ENCODE assay signal across 24 cellular contexts in genomic region chr12:2319136-2319535, GRCh38.
A peak's percentile ranks its signal among the peaks of the same experiment; 100 is the strongest.
DNase-seq lines count a peak whose midpoint lies in the region; ATAC-seq, FAIRE-seq and TF ChIP-seq lines count a peak whose summit lies in the region.
"Had no signal": no experiment of that assay in that cellular context is flagged by ENCODE, and none has a peak within 500 bp of the region (broad histone marks: within the 10 kb centered on the region; RNA-seq: fewer than 3 reads in every experiment).

No MANE protein-coding gene starts in this region.

- H3K9ac ChIP-seq in H1 (replicated peaks in 1 of 4; ENCODE audit: extremely low read depth in 1 of 4, low read depth in 3 of 4, low read length in 3 of 4) (no peak overlapping the region), rectal smooth muscle tissue (ENCODE audit: low read length) (no peak overlapping the region)
- H3K9ac ChIP-seq: GM23248 had no signal

- no peak for DNase-seq in stimulated activated naive CD8-positive, alpha-beta T cell treated with anti-CD3 and anti-CD28 coated beads, Interleukin-15, amount 100 ng/mL, for 72 hours
- no peak for DNase-seq in stimulated activated naive CD8-positive, alpha-beta T cell treated with anti-CD3 and anti-CD28 coated beads, Interleukin-15, Interleukin-2, amounts not matched to agents 100 U/mL and 50 U/mL, for 24 hours
- DNase-seq in H1 (ENCODE audit: low read depth in 1 of 2, low spot score in 2 of 2) (no peak), DMS 273 treated with DMSO at 0.1 percent for 48 hours (lab: John Stamatoyannopoulos, UW) (no peak), nucleus accumbens (lab: John Stamatoyannopoulos, UW) (no peak), epidermal melanocyte (ENCODE audit: insufficient read length, low spot score) (no peak), HT-29 (ENCODE audit: low spot score) (no peak)
- DNase-seq: AML-193; CD8-positive, alpha-beta T cell; DND-41; GDM1; KG1; MM.1S; NCI-H1105; NCI-H1930; NCI-H2171; NCI-H446 treated with DMSO at 0.1 percent for 48 hours; SJCRH30 had no signal

- H3K27me3 Mint-ChIP-seq in stimulated activated naive CD8-positive, alpha-beta T cell treated with anti-CD3 and anti-CD28 coated beads, Interleukin-15, amount 100 ng/mL, for 72 hours, result peaks cover 16% of the 10 kb centered on the region

- H2BK20ac ChIP-seq in H1 (ENCODE audit: low read length), result no peak overlapping the region

- no peak overlapping the region for H3K23ac ChIP-seq in H1 (ENCODE audit: insufficient read length)

- H3K4me1 ChIP-seq in H1 (replicated peaks in 1 of 4; ENCODE audit: control insufficient read depth in 3 of 4, insufficient read depth in 4 of 4, low read length in 3 of 4) (peaks cover 0 to 2% (median 0%) of the 10 kb centered on the region in 4 experiments; a peak in 1 of 7 replicates), rectal smooth muscle tissue (ENCODE audit: control insufficient read depth, insufficient read depth, low read length) (peaks cover 18% of the 10 kb centered on the region)
- H3K4me1 ChIP-seq: SJCRH30 had no signal

- H3K36me3 ChIP-seq in H1 (ENCODE audit: control insufficient read depth in 2 of 4, insufficient read depth in 4 of 4, low read length in 3 of 4) (no peaks in the 10 kb centered on the region), rectal smooth muscle tissue (ENCODE audit: control insufficient read depth, insufficient read depth, low read length) (no peaks in the 10 kb centered on the region)
- H3K36me3 ChIP-seq: SJCRH30 had no signal

- no peaks in the 10 kb centered on the region for H3K23me2 ChIP-seq in H1 (ENCODE audit: low read depth, low read length)

- FAIRE-seq in H1 (lab: Jason Lieb, UNC), result no peak
- FAIRE-seq: D721Med, GM12892, RCC 7860 had no signal

- 86% methylated on average over 14 of the region's 14 CpGs; no CpG with 5 or more reads in 1 of the 2 experiments for WGBS in H1 (ENCODE audit: extremely low coverage in 1 of 2, insufficient coverage in 1 of 2, insufficient read length in 1 of 2, insufficient replicate concordance in 2 of 2, low coverage in 1 of 2, low lambda C conversion rate in 2 of 2, missing lambda C conversion rate in 1 of 2), 2 experiments

- peak; percentile 41 for ATAC-seq in stimulated activated naive CD8-positive, alpha-beta T cell treated with anti-CD3 and anti-CD28 coated beads, Interleukin-15, amount 100 ng/mL, for 72 hours
- no peak for ATAC-seq in stimulated activated naive CD8-positive, alpha-beta T cell treated with anti-CD3 and anti-CD28 coated beads, Interleukin-15, Interleukin-2, amounts not matched to agents 100 U/mL and 50 U/mL, for 24 hours
- ATAC-seq: CD8-positive, alpha-beta T cell had no signal

- no peaks in the 10 kb centered on the region for H3K9me3 ChIP-seq in H1 (ENCODE audit: insufficient read depth in 2 of 2, low read depth in 1 of 2, low read length in 1 of 2)
- H3K9me3 ChIP-seq: SJCRH30 had no signal

- H3K27ac Mint-ChIP-seq in stimulated activated naive CD8-positive, alpha-beta T cell treated with anti-CD3 and anti-CD28 coated beads, Interleukin-15, amount 100 ng/mL, for 72 hours, result no peak overlapping the region
- H3K27ac Mint-ChIP-seq: CD8-positive, alpha-beta T cell had no signal

- H4K20me1 ChIP-seq in H1 (replicated peaks in 1 of 2; ENCODE audit: control insufficient read depth in 1 of 2, insufficient read depth in 2 of 2, low read length in 2 of 2), result no peaks in the 10 kb centered on the region

- H2BK15ac ChIP-seq in H1 (ENCODE audit: low read length), result no peak overlapping the region

- CTCF ChIA-PET in H1 (lab: Charles Lee; ENCODE audit: partially characterized antibody), result interaction anchor here (0.9 to 6.9 kb wide), 9 partner anchors 14 to 263 kb away, joined by 3 to 30 read pairs (median 5); no protein-coding TSS in a partner anchor

- peaks cover 6% of the 10 kb centered on the region for H3K4me1 Mint-ChIP-seq in stimulated activated naive CD8-positive, alpha-beta T cell treated with anti-CD3 and anti-CD28 coated beads, Interleukin-15, amount 100 ng/mL, for 72 hours

- no peak overlapping the region for H2BK5ac ChIP-seq in H1 (ENCODE audit: low read depth, low read length)

- no peak for TF ChIP-seq EP300 in H1 (IDR thresholded peaks at IDR 0.05; ENCODE audit: borderline replicate concordance in 1 of 2, low read depth in 2 of 2, low read length in 2 of 2)

- TF ChIP-seq RAD21 in H1 (IDR thresholded peaks at IDR 0.05 in 1 of 2, conservative IDR thresholded peaks at IDR 0.05 in 1 of 2; ENCODE audit: low read depth in 2 of 2, low read length in 2 of 2), result no peak

- no peak overlapping the region for H3K14ac ChIP-seq in H1 (ENCODE audit: insufficient read length)

- H3K79me2 ChIP-seq in H1 (ENCODE audit: control insufficient read depth in 1 of 2, insufficient read depth in 2 of 2, low read length in 2 of 2), result no peaks in the 10 kb centered on the region

- H4K8ac ChIP-seq in H1 (ENCODE audit: extremely low read depth, insufficient read depth, low read length), result peak overlapping the region; percentile 12; the same call in 1 of the 2 replicates

- no peak overlapping the region for H2BK120ac ChIP-seq in H1 (replicated peaks; ENCODE audit: low read depth, low read length)

- no peak overlapping the region for H3K4me3 ChIP-seq in H1 (ENCODE audit: extremely low read depth in 1 of 4, insufficient read depth in 2 of 4, low read depth in 3 of 4, low read length in 4 of 4)
- no peak overlapping the region for H3K4me3 ChIP-seq in rectal smooth muscle tissue (ENCODE audit: low read length)
- H3K4me3 ChIP-seq: GM23248, SJCRH30 had no signal

- H3K9me3 Mint-ChIP-seq in stimulated activated naive CD8-positive, alpha-beta T cell treated with anti-CD3 and anti-CD28 coated beads, Interleukin-15, amount 100 ng/mL, for 72 hours, result no peaks in the 10 kb centered on the region
- H3K9me3 Mint-ChIP-seq: CD8-positive, alpha-beta T cell had no signal

- no peak overlapping the region for H2AK5ac ChIP-seq in H1 (ENCODE audit: low read depth, low read length)

- no peak overlapping the region for H3K4me2 ChIP-seq in H1 (ENCODE audit: insufficient read depth in 1 of 2, low read depth in 2 of 2, low read length in 2 of 2)

- no peak for TF ChIP-seq CTCF in H1 (IDR thresholded peaks at IDR 0.05; ENCODE audit: control extremely low read depth in 1 of 3, insufficient read depth in 1 of 3, low read depth in 1 of 3, low read length in 3 of 3)

- H4K5ac ChIP-seq in H1 (ENCODE audit: insufficient read length, low read depth, low read length), result no peak overlapping the region

- no peaks in the 10 kb centered on the region; the same call in 1 of the 2 replicates for H3K79me1 ChIP-seq in H1 (ENCODE audit: low read depth, low read length)

- H2AFZ ChIP-seq in H1 (ENCODE audit: low read length), result no peak overlapping the region
- H2AFZ ChIP-seq: GM23248 had no signal

- H3K27ac ChIP-seq in H1 (ENCODE audit: low read depth, low read length) (no peak overlapping the region), rectal smooth muscle tissue (ENCODE audit: low read depth, low read length) (peak overlapping the region; percentile 40)
- H3K27ac ChIP-seq: HL-60, SJCRH30 had no signal

- no peak overlapping the region for H3K4ac ChIP-seq in H1 (replicated peaks; ENCODE audit: insufficient read length, low read depth, low read length)

- POLR2A ChIA-PET in H1 (lab: Charles Lee; ENCODE audit: partially characterized antibody), result interaction anchor here (0.6 kb wide), 1 partner anchor 123 kb away, joined by 3 read pairs; no protein-coding TSS in a partner anchor

- no peak for TF ChIP-seq POLR2A in H1 (IDR thresholded peaks at IDR 0.05; ENCODE audit: control extremely low read depth in 1 of 2, low read depth in 2 of 2, low read length in 2 of 2)

- 0 out of 2 replicates have a peak overlapping the region, but pooled peaks have one; percentile 1 for H2BK12ac ChIP-seq in H1 (ENCODE audit: low read depth, low read length)

- no peak overlapping the region for H3K18ac ChIP-seq in H1 (ENCODE audit: extremely low read depth, low read length)

- no peaks in the 10 kb centered on the region for H3K27me3 ChIP-seq in H1 (replicated peaks in 1 of 4; ENCODE audit: control insufficient read depth in 3 of 4, extremely low read depth in 1 of 4, insufficient read depth in 3 of 4, low read length in 3 of 4)
- no peaks in the 10 kb centered on the region for H3K27me3 ChIP-seq in rectal smooth muscle tissue (ENCODE audit: control insufficient read depth, insufficient read depth, low read length)

- peak overlapping the region; percentile 71 for H4K91ac ChIP-seq in H1 (replicated peaks; ENCODE audit: insufficient read length, low read length)

- no peak overlapping the region for H3K56ac ChIP-seq in H1 (replicated peaks; ENCODE audit: insufficient read length, low read depth, low read length)

- H3K4me3 Mint-ChIP-seq in stimulated activated naive CD8-positive, alpha-beta T cell treated with anti-CD3 and anti-CD28 coated beads, Interleukin-15, amount 100 ng/mL, for 72 hours, result no peak overlapping the region
- H3K4me3 Mint-ChIP-seq: CD8-positive, alpha-beta T cell had no signal

TF ChIP-seq in H1, 55 proteins besides CTCF, POLR2A, EP300 and RAD21 (continues in another document):
- TF ChIP-seq NRF1 (IDR thresholded peaks at IDR 0.05; ENCODE audit: low read depth, low read length) (no peak), SP4 (IDR thresholded peaks at IDR 0.05; ENCODE audit: low read length) (no peak), RFX5 (IDR thresholded peaks at IDR 0.05; ENCODE audit: borderline replicate concordance, low read depth, low read length) (no peak), SIRT6 (IDR thresholded peaks at IDR 0.05; ENCODE audit: low read length) (no peak), TCF12 (IDR thresholded peaks at IDR 0.05; ENCODE audit: low read depth, low read length) (no peak), KDM1A (IDR thresholded peaks at IDR 0.05; ENCODE audit: borderline replicate concordance, low read length) (no peak), USF2 (IDR thresholded peaks at IDR 0.05; ENCODE audit: low read length) (no peak), SIN3A (conservative IDR thresholded peaks at IDR 0.05 in 1 of 2, IDR thresholded peaks at IDR 0.05 in 1 of 2; ENCODE audit: low read depth in 1 of 2, low read length in 2 of 2) (no peak), YY1 (IDR thresholded peaks at IDR 0.05; ENCODE audit: low read depth, low read length) (no peak), MAFK (IDR thresholded peaks at IDR 0.05; ENCODE audit: low read depth, low read length) (no peak), TBP (IDR thresholded peaks at IDR 0.05; ENCODE audit: low read depth, low read length) (no peak), TAF7 (optimal IDR thresholded peaks at IDR 0.05; ENCODE audit: borderline replicate concordance, low read depth, low read length) (no peak), PHF8 (conservative IDR thresholded peaks at IDR 0.05; ENCODE audit: low read depth, low read length) (no peak), KDM5A (IDR thresholded peaks at IDR 0.05; ENCODE audit: low read length) (no peak)
